20 cellular contexts compared by ENCODE assay signal in the genomic region with DNA sequence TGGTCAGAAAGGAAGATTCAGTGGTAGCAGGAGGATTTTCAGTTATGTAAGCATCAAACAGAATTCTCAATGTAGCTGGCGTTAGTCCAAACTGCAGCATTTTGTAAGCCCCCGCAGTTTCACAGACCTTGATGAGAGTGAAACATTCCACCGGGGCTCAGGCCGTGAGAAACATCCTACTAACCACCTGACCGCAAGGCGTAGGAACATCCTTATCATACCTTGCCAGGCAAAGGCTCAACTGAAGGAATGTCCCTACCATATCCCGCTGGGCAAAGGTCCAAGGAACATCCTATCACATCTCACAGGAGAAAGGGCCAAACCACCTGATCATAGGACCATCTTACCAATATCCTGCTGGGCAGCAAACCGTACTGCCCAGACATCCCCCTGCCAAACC.
"Had no signal": no experiment of that assay in that cellular context is flagged by ENCODE, and none has a peak within 500 bp of the region (broad histone marks: within the 10 kb centered on the region; RNA-seq: fewer than 3 reads in every experiment).

No MANE protein-coding gene starts in this region.

- H3K36me3 ChIP-seq: SJSA1 had no signal

- H3K4me3 ChIP-seq: SJSA1, SK-N-MC had no signal

- H3K27ac ChIP-seq: HL-60, KMS-11, SJSA1, SK-N-MC had no signal

- FAIRE-seq: RCC 7860 had no signal

- H3K4me1 ChIP-seq: SJSA1 had no signal

- H3K9me3 ChIP-seq: SJSA1 had no signal

- H3K4me2 ChIP-seq: KMS-11 had no signal

- DNase-seq: MV-4-11, NCI-H1048, NCI-H1105, NCI-H1436 treated with DMSO at 0.1 percent for 48 hours, NCI-H1694, NCI-H187 treated with DMSO at 0.1 percent for 48 hours, NCI-H2029 treated with DMSO at 0.1 percent for 48 hours, NCI-H2171 treated with DMSO at 0.1 percent for 48 hours, NCI-H345, NCI-H446 treated with DMSO at 0.1 percent for 48 hours, NCI-H510A treated with DMSO at 0.1 percent for 48 hours, NCI-H526, Right ventricle myocardium superior, RPMI8226, SIG-M5 had no signal

- H3K27me3 ChIP-seq: SJSA1 had no signal
